ENCODE assay signal across 1 cellular context in the genomic region with DNA sequence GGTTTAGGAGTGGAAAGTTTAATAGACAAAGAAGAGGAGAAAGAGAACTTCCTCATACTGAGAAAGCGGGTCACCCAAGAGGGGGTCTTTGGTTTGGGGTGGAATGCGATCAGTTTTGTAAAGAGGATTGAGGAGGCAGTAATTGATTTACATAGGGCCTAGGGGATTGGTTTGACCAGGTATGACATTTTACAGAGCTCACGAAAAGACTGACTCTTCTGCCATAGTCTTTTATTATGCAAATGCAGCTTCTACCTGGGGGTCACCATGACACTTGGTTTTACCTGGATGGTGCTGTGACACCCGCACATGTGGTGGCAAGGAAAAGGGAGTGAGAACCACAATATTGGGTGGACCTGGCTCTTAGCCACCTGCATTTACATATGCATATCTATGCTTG.
TF ChIP-seq lines count a peak whose summit lies in the region.

No MANE protein-coding gene starts in this region.

TF ChIP-seq in H1, 55 proteins besides CTCF, POLR2A, EP300 and RAD21:
- no peak for TF ChIP-seq NRF1 (IDR thresholded peaks at IDR 0.05; ENCODE audit: low read depth, low read length)
- no peak for TF ChIP-seq POU5F1 (IDR thresholded peaks at IDR 0.05; ENCODE audit: low read depth, low read length)
- TF ChIP-seq, protein P1, sequence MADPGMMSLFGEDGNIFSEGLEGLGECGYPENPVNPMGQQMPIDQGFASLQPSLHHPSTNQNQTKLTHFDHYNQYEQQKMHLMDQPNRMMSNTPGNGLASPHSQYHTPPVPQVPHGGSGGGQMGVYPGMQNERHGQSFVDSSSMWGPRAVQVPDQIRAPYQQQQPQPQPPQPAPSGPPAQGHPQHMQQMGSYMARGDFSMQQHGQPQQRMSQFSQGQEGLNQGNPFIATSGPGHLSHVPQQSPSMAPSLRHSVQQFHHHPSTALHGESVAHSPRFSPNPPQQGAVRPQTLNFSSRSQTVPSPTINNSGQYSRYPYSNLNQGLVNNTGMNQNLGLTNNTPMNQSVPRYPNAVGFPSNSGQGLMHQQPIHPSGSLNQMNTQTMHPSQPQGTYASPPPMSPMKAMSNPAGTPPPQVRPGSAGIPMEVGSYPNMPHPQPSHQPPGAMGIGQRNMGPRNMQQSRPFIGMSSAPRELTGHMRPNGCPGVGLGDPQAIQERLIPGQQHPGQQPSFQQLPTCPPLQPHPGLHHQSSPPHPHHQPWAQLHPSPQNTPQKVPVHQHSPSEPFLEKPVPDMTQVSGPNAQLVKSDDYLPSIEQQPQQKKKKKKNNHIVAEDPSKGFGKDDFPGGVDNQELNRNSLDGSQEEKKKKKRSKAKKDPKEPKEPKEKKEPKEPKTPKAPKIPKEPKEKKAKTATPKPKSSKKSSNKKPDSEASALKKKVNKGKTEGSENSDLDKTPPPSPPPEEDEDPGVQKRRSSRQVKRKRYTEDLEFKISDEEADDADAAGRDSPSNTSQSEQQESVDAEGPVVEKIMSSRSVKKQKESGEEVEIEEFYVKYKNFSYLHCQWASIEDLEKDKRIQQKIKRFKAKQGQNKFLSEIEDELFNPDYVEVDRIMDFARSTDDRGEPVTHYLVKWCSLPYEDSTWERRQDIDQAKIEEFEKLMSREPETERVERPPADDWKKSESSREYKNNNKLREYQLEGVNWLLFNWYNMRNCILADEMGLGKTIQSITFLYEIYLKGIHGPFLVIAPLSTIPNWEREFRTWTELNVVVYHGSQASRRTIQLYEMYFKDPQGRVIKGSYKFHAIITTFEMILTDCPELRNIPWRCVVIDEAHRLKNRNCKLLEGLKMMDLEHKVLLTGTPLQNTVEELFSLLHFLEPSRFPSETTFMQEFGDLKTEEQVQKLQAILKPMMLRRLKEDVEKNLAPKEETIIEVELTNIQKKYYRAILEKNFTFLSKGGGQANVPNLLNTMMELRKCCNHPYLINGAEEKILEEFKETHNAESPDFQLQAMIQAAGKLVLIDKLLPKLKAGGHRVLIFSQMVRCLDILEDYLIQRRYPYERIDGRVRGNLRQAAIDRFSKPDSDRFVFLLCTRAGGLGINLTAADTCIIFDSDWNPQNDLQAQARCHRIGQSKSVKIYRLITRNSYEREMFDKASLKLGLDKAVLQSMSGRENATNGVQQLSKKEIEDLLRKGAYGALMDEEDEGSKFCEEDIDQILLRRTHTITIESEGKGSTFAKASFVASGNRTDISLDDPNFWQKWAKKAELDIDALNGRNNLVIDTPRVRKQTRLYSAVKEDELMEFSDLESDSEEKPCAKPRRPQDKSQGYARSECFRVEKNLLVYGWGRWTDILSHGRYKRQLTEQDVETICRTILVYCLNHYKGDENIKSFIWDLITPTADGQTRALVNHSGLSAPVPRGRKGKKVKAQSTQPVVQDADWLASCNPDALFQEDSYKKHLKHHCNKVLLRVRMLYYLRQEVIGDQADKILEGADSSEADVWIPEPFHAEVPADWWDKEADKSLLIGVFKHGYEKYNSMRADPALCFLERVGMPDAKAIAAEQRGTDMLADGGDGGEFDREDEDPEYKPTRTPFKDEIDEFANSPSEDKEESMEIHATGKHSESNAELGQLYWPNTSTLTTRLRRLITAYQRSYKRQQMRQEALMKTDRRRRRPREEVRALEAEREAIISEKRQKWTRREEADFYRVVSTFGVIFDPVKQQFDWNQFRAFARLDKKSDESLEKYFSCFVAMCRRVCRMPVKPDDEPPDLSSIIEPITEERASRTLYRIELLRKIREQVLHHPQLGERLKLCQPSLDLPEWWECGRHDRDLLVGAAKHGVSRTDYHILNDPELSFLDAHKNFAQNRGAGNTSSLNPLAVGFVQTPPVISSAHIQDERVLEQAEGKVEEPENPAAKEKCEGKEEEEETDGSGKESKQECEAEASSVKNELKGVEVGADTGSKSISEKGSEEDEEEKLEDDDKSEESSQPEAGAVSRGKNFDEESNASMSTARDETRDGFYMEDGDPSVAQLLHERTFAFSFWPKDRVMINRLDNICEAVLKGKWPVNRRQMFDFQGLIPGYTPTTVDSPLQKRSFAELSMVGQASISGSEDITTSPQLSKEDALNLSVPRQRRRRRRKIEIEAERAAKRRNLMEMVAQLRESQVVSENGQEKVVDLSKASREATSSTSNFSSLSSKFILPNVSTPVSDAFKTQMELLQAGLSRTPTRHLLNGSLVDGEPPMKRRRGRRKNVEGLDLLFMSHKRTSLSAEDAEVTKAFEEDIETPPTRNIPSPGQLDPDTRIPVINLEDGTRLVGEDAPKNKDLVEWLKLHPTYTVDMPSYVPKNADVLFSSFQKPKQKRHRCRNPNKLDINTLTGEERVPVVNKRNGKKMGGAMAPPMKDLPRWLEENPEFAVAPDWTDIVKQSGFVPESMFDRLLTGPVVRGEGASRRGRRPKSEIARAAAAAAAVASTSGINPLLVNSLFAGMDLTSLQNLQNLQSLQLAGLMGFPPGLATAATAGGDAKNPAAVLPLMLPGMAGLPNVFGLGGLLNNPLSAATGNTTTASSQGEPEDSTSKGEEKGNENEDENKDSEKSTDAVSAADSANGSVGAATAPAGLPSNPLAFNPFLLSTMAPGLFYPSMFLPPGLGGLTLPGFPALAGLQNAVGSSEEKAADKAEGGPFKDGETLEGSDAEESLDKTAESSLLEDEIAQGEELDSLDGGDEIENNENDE (IDR thresholded peaks at IDR 0.05; ENCODE audit: insufficient replicate concordance, low read length) = no peak
- TF ChIP-seq, protein P2, sequence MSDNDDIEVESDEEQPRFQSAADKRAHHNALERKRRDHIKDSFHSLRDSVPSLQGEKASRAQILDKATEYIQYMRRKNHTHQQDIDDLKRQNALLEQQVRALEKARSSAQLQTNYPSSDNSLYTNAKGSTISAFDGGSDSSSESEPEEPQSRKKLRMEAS (IDR thresholded peaks at IDR 0.05) = peak; percentile 62
- no peak for TF ChIP-seq POLR2AphosphoS5 (IDR thresholded peaks at IDR 0.05; ENCODE audit: low read depth, low read length)
- TF ChIP-seq BACH1 (IDR thresholded peaks at IDR 0.05; ENCODE audit: low read length) = no peak
